ENCODE assay signal across 6 cellular contexts in the genomic region with DNA sequence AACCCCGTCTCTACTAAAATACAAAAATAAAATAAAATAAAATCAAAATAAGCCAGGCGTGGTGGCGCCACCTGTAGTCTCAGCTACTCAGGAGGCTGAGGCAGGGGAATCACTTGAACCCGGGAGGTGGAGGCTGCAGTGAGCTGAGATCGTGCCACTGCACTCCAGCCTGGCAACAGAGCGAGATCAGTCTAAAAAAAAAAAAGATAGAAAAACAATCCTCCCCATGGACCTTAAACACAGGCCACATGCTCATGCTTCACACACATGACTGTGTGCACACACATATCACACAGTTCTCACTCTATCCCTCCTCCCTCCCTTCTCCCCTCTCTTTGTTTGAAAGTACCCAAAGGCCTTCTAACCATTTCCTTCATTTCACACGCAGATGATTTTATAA.
DNase-seq lines count a peak whose midpoint lies in the region; ATAC-seq, FAIRE-seq and TF ChIP-seq lines count a peak whose summit lies in the region.
"Not testable (repeated sequence)": the region's sequence is repeated elsewhere in the genome, so short reads cannot be mapped to it uniquely, and the experiment has no call there.

No MANE protein-coding gene starts in this region.

- H4K8ac ChIP-seq in H9 (replicated peaks; ENCODE audit: insufficient read length, low read depth, low read length), result not testable (repeated sequence)

- H3K27ac Mint-ChIP-seq in CD8-positive, alpha-beta memory T cell; H9: not testable (repeated sequence)
- H3K27ac Mint-ChIP-seq in dendritic cell treated with granulocyte-macrophage colony-stimulating factor and Interleukin-4, amounts not matched to agents 40 ng/mL and 50 ng/mL, for 4 days, result peak overlapping the region; percentile 26

- not testable (repeated sequence) for H3K36me3 Mint-ChIP-seq in CD8-positive, alpha-beta memory T cell; H9 (ENCODE audit: insufficient read depth in 1 of 3, low read depth in 3 of 3); dendritic cell treated with granulocyte-macrophage colony-stimulating factor and Interleukin-4, amounts not matched to agents 40 ng/mL and 50 ng/mL, for 4 days (ENCODE audit: low read depth)

- TF ChIP-seq CTCF in H9 (conservative IDR thresholded peaks at IDR 0.05), result peak; percentile 31; the same call in 2 of the 3 replicates
- not testable (repeated sequence) for TF ChIP-seq CTCF in OCI-LY3 (IDR thresholded peaks at IDR 0.05; ENCODE audit: low read depth, low read length)
- TF ChIP-seq CTCF in K562 (IDR thresholded peaks at IDR 0.05 in 2 of 3, conservative IDR thresholded peaks at IDR 0.05 in 1 of 3; ENCODE audit: insufficient read depth in 2 of 3, low read depth in 1 of 3, low read length in 3 of 3), result peak in 2 of 3 experiments; percentile 10 to 26; a peak in 1 of 6 replicates
- TF ChIP-seq CTCF in epithelial cell of proximal tubule (conservative IDR thresholded peaks at IDR 0.05; ENCODE audit: low read depth, low read length), result peak; percentile 18

- not testable (repeated sequence) for H3K9me3 Mint-ChIP-seq in CD8-positive, alpha-beta memory T cell; H9; dendritic cell treated with granulocyte-macrophage colony-stimulating factor and Interleukin-4, amounts not matched to agents 40 ng/mL and 50 ng/mL, for 4 days

- H2AFZ ChIP-seq in H9 (ENCODE audit: low read length); K562 (ENCODE audit: low read depth, low read length): not testable (repeated sequence)
- 0 out of 2 replicates have a peak overlapping the region, but pooled peaks have one; percentile 31 for H2AFZ ChIP-seq in OCI-LY3 (ENCODE audit: low read depth, low read length)

- not testable (repeated sequence) for H4K91ac ChIP-seq in H9 (ENCODE audit: insufficient read length, low read depth, low read length)

- H3T11ph ChIP-seq in H9 (ENCODE audit: low read length), result not testable (repeated sequence)

- TF ChIP-seq POLR2A in K562 (conservative IDR thresholded peaks at IDR 0.05), result not testable (repeated sequence)

- not testable (repeated sequence) for H3K9ac ChIP-seq in H9 (ENCODE audit: extremely low read depth, insufficient read length, low read length); OCI-LY3 (ENCODE audit: low read length)
- peak overlapping the region; percentile 61 to 87; a peak in 3 of 4 replicates for H3K9ac ChIP-seq in K562 (ENCODE audit: insufficient read depth in 1 of 2, low read depth in 2 of 2, low read length in 2 of 2)

- peak overlapping the region; percentile 71 for H3K27ac ChIP-seq in CD8-positive, alpha-beta memory T cell (ENCODE audit: low read depth, low read length)
- H3K27ac ChIP-seq in H9 (ENCODE audit: insufficient read length, low read depth, low read length); OCI-LY3 (ENCODE audit: low read length): not testable (repeated sequence)
- H3K27ac ChIP-seq in K562 (ENCODE audit: extremely low read depth, low read depth, low read length), result peak overlapping the region; percentile 85

- not testable (repeated sequence) for H4K20me1 ChIP-seq in H9 (ENCODE audit: control insufficient read depth, insufficient read depth, insufficient read length); OCI-LY3 (ENCODE audit: insufficient read depth, low read length); K562 (replicated peaks; ENCODE audit: control insufficient read depth, insufficient read depth, low read length)

- not testable (repeated sequence) for H2AK5ac ChIP-seq in H9 (ENCODE audit: insufficient read length, low read length)

- H3K79me1 ChIP-seq in H9 (ENCODE audit: insufficient read depth, low read depth, low read length, poor library complexity, severe bottlenecking), result not testable (repeated sequence)

- not testable (repeated sequence) for TF ChIP-seq EP300 in K562 (IDR thresholded peaks at IDR 0.05; ENCODE audit: low read length)

- not testable (repeated sequence) for H3K56ac ChIP-seq in H9 (ENCODE audit: insufficient read length, low read depth, low read length)

- H3K9me3 ChIP-seq in CD8-positive, alpha-beta memory T cell (ENCODE audit: low read length); H9 (ENCODE audit: control insufficient read depth, low read depth, low read length); OCI-LY3 (ENCODE audit: insufficient read depth, low read length); K562 (replicated peaks; ENCODE audit: control insufficient read depth, insufficient read depth, low read depth, low read length): not testable (repeated sequence)

- not testable (repeated sequence) for H3K36me3 ChIP-seq in CD8-positive, alpha-beta memory T cell (ENCODE audit: insufficient read depth, low read length); OCI-LY3 (replicated peaks; ENCODE audit: low read depth, low read length); K562 (ENCODE audit: control insufficient read depth, insufficient read depth, low read length)

- not testable (repeated sequence) for H3K27me3 ChIP-seq in CD8-positive, alpha-beta memory T cell (ENCODE audit: insufficient read depth, low read length, poor library complexity, severe bottlenecking); H9 (ENCODE audit: insufficient read depth, low read length); OCI-LY3 (ENCODE audit: low read depth, low read length); K562 (ENCODE audit: control insufficient read depth in 2 of 2, insufficient read depth in 2 of 2, low read length in 2 of 2)

- H3K4me3 Mint-ChIP-seq in CD8-positive, alpha-beta memory T cell; H9; dendritic cell treated with granulocyte-macrophage colony-stimulating factor and Interleukin-4, amounts not matched to agents 40 ng/mL and 50 ng/mL, for 4 days: not testable (repeated sequence)

- CTCF ChIA-PET in CD8-positive, alpha-beta memory T cell (lab: Charles Lee), result not testable (repeated sequence)
- CTCF ChIA-PET in K562 (lab: Yijun Ruan, JAX; ENCODE audit: low intra/inter-chr PET ratio), result interaction anchor here (0.7 kb wide), 1 partner anchor 29 kb away, joined by 3 read pairs; no protein-coding TSS in a partner anchor

- H3K27me3 Mint-ChIP-seq in CD8-positive, alpha-beta memory T cell; H9 (ENCODE audit: low read depth); dendritic cell treated with granulocyte-macrophage colony-stimulating factor and Interleukin-4, amounts not matched to agents 40 ng/mL and 50 ng/mL, for 4 days: not testable (repeated sequence)

- H2BK20ac ChIP-seq in H9 (ENCODE audit: low read depth, low read length, poor library complexity, severe bottlenecking), result not testable (repeated sequence)

- intact Hi-C loops in K562 (cut with micrococcal nuclease); dendritic cell treated with granulocyte-macrophage colony-stimulating factor and Interleukin-4, amounts not matched to agents 40 ng/mL and 50 ng/mL, for 4 days (cut with micrococcal nuclease): not testable (repeated sequence)

- H3K4me2 ChIP-seq in H9 (ENCODE audit: insufficient read depth, insufficient read length, low read length); OCI-LY3 (ENCODE audit: low read length): not testable (repeated sequence)
- H3K4me2 ChIP-seq in K562 (ENCODE audit: insufficient read depth, low read length), result peak overlapping the region; percentile 87

- H2BK5ac ChIP-seq in H9 (ENCODE audit: insufficient read length, low read length), result not testable (repeated sequence)

- H3K23me2 ChIP-seq in H9 (ENCODE audit: insufficient read length, low read depth, low read length, poor library complexity, severe bottlenecking), result not testable (repeated sequence)

- not testable (repeated sequence) for H3K4me3 ChIP-seq in CD8-positive, alpha-beta memory T cell (ENCODE audit: low read length); OCI-LY3 (ENCODE audit: low read length); epithelial cell of proximal tubule (ENCODE audit: low read depth, low read length)
- H3K4me3 ChIP-seq in K562, result peak overlapping the region; percentile 48

- H2BK12ac ChIP-seq in H9 (ENCODE audit: insufficient read length, low read depth, low read length), result not testable (repeated sequence)

- not testable (repeated sequence) for H4K5ac ChIP-seq in H9 (ENCODE audit: insufficient read length, low read depth, low read length)

- H3K18ac ChIP-seq in H9 (ENCODE audit: insufficient read length, low read depth, low read length), result not testable (repeated sequence)

- not testable (repeated sequence) for TF ChIP-seq RAD21 in K562 (CRISPR knock-in tag; conservative IDR thresholded peaks at IDR 0.05 in 1 of 2, IDR thresholded peaks at IDR 0.05 in 1 of 2)

- H3K14ac ChIP-seq in H9 (ENCODE audit: insufficient read depth, low read length), result not testable (repeated sequence)

- WGBS in H9 (ENCODE audit: extremely low coverage, insufficient read length, low lambda C conversion rate), result no CpG with 5 or more reads among the region's 7 CpGs
- WGBS in K562 (ENCODE audit: insufficient coverage, low coverage, missing lambda C conversion rate), result 3% methylated on average over 5 of the region's 7 CpGs

- ATAC-seq in K562, result not testable (repeated sequence)

- H3K9me1 ChIP-seq in K562 (ENCODE audit: control insufficient read depth, insufficient read depth, low read length), result not testable (repeated sequence)

- H3K4me1 Mint-ChIP-seq in CD8-positive, alpha-beta memory T cell; H9; dendritic cell treated with granulocyte-macrophage colony-stimulating factor and Interleukin-4, amounts not matched to agents 40 ng/mL and 50 ng/mL, for 4 days (ENCODE audit: low read depth): not testable (repeated sequence)

- not testable (repeated sequence) for BruUV-seq in K562 (replicated peaks; lab: Mats Ljungman, UMichigan)

- not testable (repeated sequence) for DNase-seq in CD8-positive, alpha-beta memory T cell; H9; K562 (ENCODE audit: extremely low read depth in 1 of 4, low spot score in 3 of 4); epithelial cell of proximal tubule (ENCODE audit: low read depth)

- not testable (repeated sequence) for H3K4ac ChIP-seq in H9 (ENCODE audit: low read depth, low read length)

- in situ Hi-C loops in K562 (cut with MboI), result not testable (repeated sequence)

- not testable (repeated sequence) for H3K23ac ChIP-seq in H9 (ENCODE audit: insufficient read length, low read depth, low read length)

- FAIRE-seq in K562 (lab: Jason Lieb, UNC), result not testable (repeated sequence)

- POLR2A ChIA-PET in CD8-positive, alpha-beta memory T cell (lab: Charles Lee), result not testable (repeated sequence)
- POLR2A ChIA-PET in K562 (lab: Yijun Ruan, JAX), result interaction anchor here (0.7 to 7.0 kb wide), 5 partner anchors 9 to 89 kb away, joined by 3 to 81 read pairs (median 3); no protein-coding TSS in a partner anchor

- not testable (repeated sequence) for H2BK120ac ChIP-seq in H9 (ENCODE audit: low read depth, low read length, poor library complexity, severe bottlenecking)

- peaks cover 11% of the 10 kb centered on the region for H3K4me1 ChIP-seq in CD8-positive, alpha-beta memory T cell (ENCODE audit: insufficient read depth, low read length)
- H3K4me1 ChIP-seq in H9 (ENCODE audit: insufficient read depth, low read length), result not testable (repeated sequence)
- H3K4me1 ChIP-seq in OCI-LY3 (ENCODE audit: low read length), result peaks cover 50% of the 10 kb centered on the region
- H3K4me1 ChIP-seq in K562 (replicated peaks in 1 of 2; ENCODE audit: control insufficient read depth in 2 of 2, insufficient read depth in 2 of 2, low read length in 2 of 2), result peaks cover 21 to 23% of the 10 kb centered on the region in 2 experiments

- H3K79me2 ChIP-seq in H9 (ENCODE audit: insufficient read depth, low read length); OCI-LY3 (ENCODE audit: low read length): not testable (repeated sequence)
- peaks cover 70% of the 10 kb centered on the region for H3K79me2 ChIP-seq in K562 (ENCODE audit: control insufficient read depth, insufficient read depth, low read length)

- not testable (repeated sequence) for H2BK15ac ChIP-seq in H9 (ENCODE audit: low read depth, low read length)
